Comparison of ENCODE assay signal across 16 cellular contexts in genomic region chr16:81705261-81705660, GRCh38.
"Had no signal": no experiment of that assay in that cellular context is flagged by ENCODE, and none has a peak within 500 bp of the region (broad histone marks: within the 10 kb centered on the region; RNA-seq: fewer than 3 reads in every experiment).

No MANE protein-coding gene starts in this region.

- H3K9me3 Mint-ChIP-seq: activated naive CD4-positive, alpha-beta T cell treated with anti-CD3 and anti-CD28 coated beads, Interleukin-2, amount 10 ng/mL, durations not matched to agents 7 days and 5 days; activated T-cell treated with anti-CD3 and anti-CD28 coated beads, Interleukin-2, amount 50 U/mL, for 72 hours; naive thymus-derived CD8-positive, alpha-beta T cell; stimulated activated naive B cell treated with anti-CD40 and anti-IgM and Interleukin-4, amounts not matched to agents 10 μg/mL and 1 μg/mL and 100 μg/mL, for 72 hours; WTC11 had no signal

- H3K4me1 ChIP-seq: heart right ventricle had no signal

- H3K9me3 ChIP-seq: heart right ventricle, prostate gland, thoracic aorta, upper lobe of left lung had no signal

- H3K27me3 Mint-ChIP-seq: activated naive CD4-positive, alpha-beta T cell treated with anti-CD3 and anti-CD28 coated beads, Interleukin-2, amount 10 ng/mL, durations not matched to agents 7 days and 5 days; naive thymus-derived CD8-positive, alpha-beta T cell; stimulated activated naive B cell treated with anti-CD40 and anti-IgM and Interleukin-4, amounts not matched to agents 10 μg/mL and 1 μg/mL and 100 μg/mL, for 72 hours had no signal

- H3K27ac Mint-ChIP-seq: activated naive CD4-positive, alpha-beta T cell treated with anti-CD3 and anti-CD28 coated beads, Interleukin-2, amount 10 ng/mL, durations not matched to agents 7 days and 5 days; activated T-cell treated with anti-CD3 and anti-CD28 coated beads, Interleukin-2, amount 50 U/mL, for 72 hours; stimulated activated naive B cell treated with anti-CD40 and anti-IgM and Interleukin-4, amounts not matched to agents 10 μg/mL and 1 μg/mL and 100 μg/mL, for 72 hours; WTC11 had no signal

- H3K27me3 ChIP-seq: heart right ventricle, upper lobe of left lung had no signal

- H3K4me3 Mint-ChIP-seq: activated naive CD4-positive, alpha-beta T cell treated with anti-CD3 and anti-CD28 coated beads, Interleukin-2, amount 10 ng/mL, durations not matched to agents 7 days and 5 days; activated T-cell treated with anti-CD3 and anti-CD28 coated beads, Interleukin-2, amount 50 U/mL, for 72 hours; naive thymus-derived CD8-positive, alpha-beta T cell; stimulated activated naive B cell treated with anti-CD40 and anti-IgM and Interleukin-4, amounts not matched to agents 10 μg/mL and 1 μg/mL and 100 μg/mL, for 72 hours; WTC11 had no signal

- H3K27ac ChIP-seq: heart right ventricle, prostate gland, thoracic aorta, upper lobe of left lung had no signal

- DNase-seq: activated CD4-positive, alpha-beta T cell treated with anti-CD3 and anti-CD28 coated beads, Interleukin-2, amount 50 U/mL, for 4 hours; activated CD8-positive, alpha-beta memory T cell treated with anti-CD3 and anti-CD28 coated beads, Interleukin-2, amount 50 U/mL, for 48 hours; activated effector memory CD4-positive, alpha-beta T cell treated with Interleukin-2 at 50 U/mL for 16 hours; activated naive CD4-positive, alpha-beta T cell treated with anti-CD3 and anti-CD28 coated beads, Interleukin-2, amount 10 ng/mL, durations not matched to agents 7 days and 5 days; activated T-cell treated with anti-CD3 and anti-CD28 coated beads, Interleukin-2, amount 50 U/mL, for 72 hours; amygdala; heart right ventricle; naive thymus-derived CD8-positive, alpha-beta T cell; stimulated activated CD4-positive, alpha-beta T cell treated with anti-CD3 and anti-CD28 coated beads, Interleukin-2, amount 100 ng/mL, for 24 hours; stimulated activated naive B cell treated with anti-CD40 and anti-IgM and Interleukin-4, amounts not matched to agents 10 μg/mL and 1 μg/mL and 100 μg/mL, for 72 hours; T1000; upper lobe of left lung had no signal

- ATAC-seq: activated T-cell treated with anti-CD3 and anti-CD28 coated beads, Interleukin-2, amount 50 U/mL, for 72 hours; heart right ventricle; left lobe of liver; naive thymus-derived CD8-positive, alpha-beta T cell; stimulated activated naive B cell treated with anti-CD40 and anti-IgM and Interleukin-4, amounts not matched to agents 10 μg/mL and 1 μg/mL and 100 μg/mL, for 72 hours; WTC11 had no signal

- H3K4me3 ChIP-seq: heart right ventricle, prostate gland, thoracic aorta, upper lobe of left lung had no signal

- H3K4me1 Mint-ChIP-seq: naive thymus-derived CD8-positive, alpha-beta T cell had no signal
